8 cellular contexts compared by ENCODE assay signal in genomic region chr14:75986439-75986765, GRCh38. TPM values are rescaled to one million over a fixed set of nuclear protein-coding genes. Genes with fewer than 3 reads are reported as not detected.
DNase-seq lines count a peak whose midpoint lies in the region; ATAC-seq, FAIRE-seq and TF ChIP-seq lines count a peak whose summit lies in the region.

No MANE protein-coding gene starts in this region.

- no peaks in the 10 kb centered on the region for H3K79me2 ChIP-seq in K562 (ENCODE audit: control insufficient read depth, insufficient read depth, low read length)

- H3K9me1 ChIP-seq in K562 (ENCODE audit: control insufficient read depth, insufficient read depth, low read length), result no peaks in the 10 kb centered on the region

- no peak for TF ChIP-seq RAD21 in K562 (CRISPR knock-in tag; conservative IDR thresholded peaks at IDR 0.05 in 1 of 2, IDR thresholded peaks at IDR 0.05 in 1 of 2)

- FAIRE-seq in K562 (lab: Jason Lieb, UNC) (no peak), H54 (lab: Jason Lieb, UNC) (no peak)

- ATAC-seq in K562, result no peak
- ATAC-seq in lower lobe of right lung, result no peak
- ATAC-seq in HG03097 (IDR thresholded peaks at IDR 0.05; ENCODE audit: low FRiP score, unreplicated experiment), result no peak

- DNase-seq in activated naive CD4-positive, alpha-beta T cell treated with anti-CD3 and anti-CD28 coated beads for 36 hours, result no peak
- DNase-seq in activated naive CD4-positive, alpha-beta T cell (lab: John Stamatoyannopoulos, UW), result no peak
- DNase-seq in K562 (ENCODE audit: extremely low read depth in 1 of 4, low spot score in 3 of 4) (no peak), lower lobe of right lung (no peak), tibial nerve (ENCODE audit: low spot score in 2 of 2) (no peak), H54 (ENCODE audit: insufficient read length, low spot score) (no peak), GM10248 (ENCODE audit: extremely low spot score) (no peak)

- H3K9me3 ChIP-seq in K562 (replicated peaks; ENCODE audit: control insufficient read depth, insufficient read depth, low read depth, low read length) (no peaks in the 10 kb centered on the region), lower lobe of right lung (no peaks in the 10 kb centered on the region), tibial nerve (no peaks in the 10 kb centered on the region)

- peaks cover 16% of the 10 kb centered on the region for H3K4me1 Mint-ChIP-seq in activated naive CD4-positive, alpha-beta T cell treated with anti-CD3 and anti-CD28 coated beads for 36 hours (ENCODE audit: low read depth)

- H3K4me3 Mint-ChIP-seq in activated naive CD4-positive, alpha-beta T cell treated with anti-CD3 and anti-CD28 coated beads for 36 hours, result peak overlapping the region; percentile 79

- TF ChIP-seq CTCF in K562 (IDR thresholded peaks at IDR 0.05 in 2 of 3, conservative IDR thresholded peaks at IDR 0.05 in 1 of 3; ENCODE audit: insufficient read depth in 2 of 3, low read depth in 1 of 3, low read length in 3 of 3), result no peak
- TF ChIP-seq CTCF in lower lobe of right lung (IDR thresholded peaks at IDR 0.05), result no peak
- no peak for TF ChIP-seq CTCF in tibial nerve (IDR thresholded peaks at IDR 0.05)
- no peak for TF ChIP-seq CTCF in GM10248 (IDR thresholded peaks at IDR 0.05; ENCODE audit: control extremely low read depth, extremely low read depth, low read depth, missing control alignments)

- H3K27ac Mint-ChIP-seq in activated naive CD4-positive, alpha-beta T cell treated with anti-CD3 and anti-CD28 coated beads for 36 hours, result no peak overlapping the region

- TF ChIP-seq POLR2A in K562 (conservative IDR thresholded peaks at IDR 0.05) (no peak), tibial nerve (IDR thresholded peaks at IDR 0.05) (no peak), H54 (IDR thresholded peaks at IDR 0.05; ENCODE audit: low read depth, low read length) (no peak)

- H3K36me3 ChIP-seq in K562 (ENCODE audit: control insufficient read depth, insufficient read depth, low read length), result no peaks in the 10 kb centered on the region
- H3K36me3 ChIP-seq in lower lobe of right lung, result peaks cover 6% of the 10 kb centered on the region
- peaks cover 0 to 14% (median 0%) of the 10 kb centered on the region in 3 donors for H3K36me3 ChIP-seq in tibial nerve

- H3K4me1 ChIP-seq in K562 (replicated peaks in 1 of 2; ENCODE audit: control insufficient read depth in 2 of 2, insufficient read depth in 2 of 2, low read length in 2 of 2) (peaks cover 4 to 13% of the 10 kb centered on the region in 2 experiments; a peak in 4 of 5 replicates), lower lobe of right lung (peaks cover 34% of the 10 kb centered on the region), tibial nerve (peaks cover 0 to 49% (median 4%) of the 10 kb centered on the region in 4 donors)

- H3K9me3 Mint-ChIP-seq in activated naive CD4-positive, alpha-beta T cell treated with anti-CD3 and anti-CD28 coated beads for 36 hours, result no peaks in the 10 kb centered on the region

- BruUV-seq in K562 (replicated peaks; lab: Mats Ljungman, UMichigan), result no TSS peak

- in situ Hi-C loops in K562 (cut with MboI), result loop anchor here (10.0 kb wide), 1 partner anchor 412 kb away; the partner anchor contains the start of gene FLVCR2

- 0 out of 4 replicates have a peak overlapping the region, but pooled peaks of 1 of the 2 experiments have one; percentile 87 for H3K9ac ChIP-seq in K562 (ENCODE audit: insufficient read depth in 1 of 2, low read depth in 2 of 2, low read length in 2 of 2)

- H3K4me3 ChIP-seq in K562 (peak overlapping the region; percentile 88), lower lobe of right lung (peak overlapping the region; percentile 85), tibial nerve (peak overlapping the region; percentile 80 to 95 (median 88))

- H3K27me3 ChIP-seq in K562 (ENCODE audit: control insufficient read depth in 2 of 2, insufficient read depth in 2 of 2, low read length in 2 of 2) (no peaks in the 10 kb centered on the region), lower lobe of right lung (ENCODE audit: low read depth) (no peaks in the 10 kb centered on the region), tibial nerve (no peaks in the 10 kb centered on the region)

- H3K36me3 Mint-ChIP-seq in activated naive CD4-positive, alpha-beta T cell treated with anti-CD3 and anti-CD28 coated beads for 36 hours (ENCODE audit: low read depth), result no peaks in the 10 kb centered on the region

- CTCF ChIA-PET in activated naive CD4-positive, alpha-beta T cell treated with anti-CD3 and anti-CD28 coated beads for 36 hours (lab: Charles Lee), result interaction anchor here (0.5 to 13.8 kb wide), 2 partner anchors 78 to 191 kb away, joined by 3 to 131 read pairs; no protein-coding TSS in a partner anchor
- CTCF ChIA-PET in K562 (lab: Yijun Ruan, JAX; ENCODE audit: low intra/inter-chr PET ratio), result no interaction called here
- CTCF ChIA-PET in GM10248 (lab: Yijun Ruan, JAX), result interaction anchor here (1.3 to 10.6 kb wide), 4 partner anchors 64 to 401 kb away, joined by 3 to 216 read pairs (median 85); no protein-coding TSS in a partner anchor

- intact Hi-C loops in activated naive CD4-positive, alpha-beta T cell treated with anti-CD3 and anti-CD28 coated beads for 36 hours (cut with micrococcal nuclease), result loop anchor here (10.0 kb wide), 3 partner anchors 562 to 978 kb away; partner anchors contain the start of gene JDP2
- intact Hi-C loops in K562 (cut with micrococcal nuclease) (no loop called here), lower lobe of right lung (cut with DNase I) (no loop called here)

- 21% methylated on average over 6 of the region's 6 CpGs for WGBS in K562 (ENCODE audit: insufficient coverage, low coverage, missing lambda C conversion rate)
- WGBS in tibial nerve, 2 donors, result 18 to 25% methylated on average over 6 of the region's 6 CpGs

- H2AFZ ChIP-seq in K562 (ENCODE audit: low read depth, low read length), result peak overlapping the region; percentile 88

- no peaks in the 10 kb centered on the region for H4K20me1 ChIP-seq in K562 (replicated peaks; ENCODE audit: control insufficient read depth, insufficient read depth, low read length)

- TF ChIP-seq EP300 in K562 (IDR thresholded peaks at IDR 0.05; ENCODE audit: low read length) (no peak), tibial nerve (IDR thresholded peaks at IDR 0.05) (no peak)

- H3K27me3 Mint-ChIP-seq in activated naive CD4-positive, alpha-beta T cell treated with anti-CD3 and anti-CD28 coated beads for 36 hours (ENCODE audit: low read depth), result no peaks in the 10 kb centered on the region

- peak overlapping the region; percentile 83 for H3K4me2 ChIP-seq in K562 (ENCODE audit: insufficient read depth, low read length)

- no peak overlapping the region for H3K27ac ChIP-seq in K562 (ENCODE audit: extremely low read depth, low read depth, low read length)
- H3K27ac ChIP-seq in lower lobe of right lung, result peak overlapping the region; percentile 81
- peak overlapping the region in 2 of 4 donors; percentile 87 to 93 for H3K27ac ChIP-seq in tibial nerve

- POLR2A ChIA-PET in K562 (lab: Yijun Ruan, JAX), result interaction anchor here (0.9 kb wide), 1 partner anchor 238 kb away, joined by 3 read pairs; no protein-coding TSS in a partner anchor
- POLR2A ChIA-PET in GM10248 (lab: Yijun Ruan, JAX), result no interaction called here

TF ChIP-seq in K562, 482 proteins besides CTCF, POLR2A, EP300 and RAD21 (continues in another document):
- TF ChIP-seq HDAC6 (IDR thresholded peaks at IDR 0.05; ENCODE audit: low read depth, low read length) (no peak), RFX1 (IDR thresholded peaks at IDR 0.05) (no peak)

RNA-seq across cellular contexts. Expression of gene IFT43, which starts 0.8 kb away (rescaled TPM):
- total RNA-seq in activated naive CD4-positive, alpha-beta T cell treated with anti-CD3 and anti-CD28 coated beads for 36 hours, result 10 to 100 TPM in 1 of 2 experiments, 1 to 10 TPM in 1; 9.8 to 10.8 TPM
- total RNA-seq in K562 (2011; cell fraction: chromatin; rRNA removed; ENCODE audit: low replicate concordance), result 10.3 and 12.6 TPM in 2 replicates
- 8.6 and 9.0 TPM in 2 replicates for total RNA-seq in K562 (2011; cell fraction: nucleolus; rRNA removed)
- total RNA-seq in K562 (2011; cell fraction: nucleoplasm; rRNA removed), result 6.9 and 17.3 TPM in 2 replicates
- total RNA-seq in K562 (2014; rRNA removed) (4.9 and 7.1 TPM in 2 replicates), K562 (2014; rRNA removed; fragmentation: Illumina TruSeq; extraction: Trizol) (5.9 and 7.1 TPM in 2 replicates), K562 (2015; rRNA removed; fragmentation: Illumina TruSeq; extraction: Trizol) (6.0 and 6.4 TPM in 2 replicates), K562 (2021) (6.8 and 6.9 TPM in 2 replicates), lower lobe of right lung (21.9 TPM), tibial nerve (10 to 100 TPM; 16.2 to 31.4 (median 26.1) TPM)
- polyA plus RNA-seq in K562 (2011; rRNA removed) (9.7 and 12.5 TPM in 2 replicates), K562 (2014; fragmentation: Illumina TruSeq; extraction: Trizol) (5.4 and 8.0 TPM in 2 replicates), K562 (2014; fragmentation: Nextera tagmentation; extraction: Ambion mirVana) (10 to 100 TPM; 10.2 to 12.8 TPM), K562 (2014; rRNA removed) (12.4 and 14.3 TPM in 2 replicates)
- polyA plus RNA-seq in K562 (2011; cell fraction: cytosol; rRNA removed), result 5.2 and 10.4 TPM in 2 replicates
- 14.6 and 17.5 TPM in 2 replicates for polyA plus RNA-seq in K562 (2011; cell fraction: nucleus; rRNA removed)
- 8.4 and 16.1 TPM in 2 replicates for polyA plus RNA-seq in K562 (2012)
- 3.5 and 3.7 TPM in 2 replicates for polyA minus RNA-seq in K562 (2011; rRNA and poly(A)+ RNA removed)
- 2.0 and 4.1 TPM in 2 replicates for polyA minus RNA-seq in K562 (2011; cell fraction: cytosol; rRNA and poly(A)+ RNA removed)
- 5.5 and 9.9 TPM in 2 replicates for polyA minus RNA-seq in K562 (2011; cell fraction: nucleus; rRNA and poly(A)+ RNA removed)

RNA-seq across cellular contexts. Expression of gene TGFB3, which starts 4.6 kb away (rescaled TPM):
- 1 to 10 TPM; 3.6 to 4.4 TPM for total RNA-seq in activated naive CD4-positive, alpha-beta T cell treated with anti-CD3 and anti-CD28 coated beads for 36 hours
- 4.2 and 6.7 TPM in 2 replicates for total RNA-seq in K562 (2011; cell fraction: chromatin; rRNA removed; ENCODE audit: low replicate concordance)
- total RNA-seq in K562 (2011; cell fraction: nucleolus; rRNA removed), result 3.2 and 4.5 TPM in 2 replicates
- total RNA-seq in K562 (2011; cell fraction: nucleoplasm; rRNA removed), result 4.0 and 4.4 TPM in 2 replicates
- total RNA-seq in K562 (2014; rRNA removed), result 0.41 and 0.68 TPM in 2 replicates
- 0.54 and 0.69 TPM in 2 replicates for total RNA-seq in K562 (2014; rRNA removed; fragmentation: Illumina TruSeq; extraction: Trizol)
- 1.2 and 1.3 TPM in 2 replicates for total RNA-seq in K562 (2015; rRNA removed; fragmentation: Illumina TruSeq; extraction: Trizol)
- 1.9 and 2.3 TPM in 2 replicates for total RNA-seq in K562 (2021)
- polyA plus RNA-seq in K562 (2011; rRNA removed), result 1.6 and 2.5 TPM in 2 replicates
- 1.0 and 1.7 TPM in 2 replicates for polyA plus RNA-seq in K562 (2011; cell fraction: cytosol; rRNA removed)
- polyA plus RNA-seq in K562 (2011; cell fraction: nucleus; rRNA removed), result 5.1 and 6.1 TPM in 2 replicates
- polyA plus RNA-seq in K562 (2012), result 0.60 and 0.83 TPM in 2 replicates
- 1.0 and 1.4 TPM in 2 replicates for polyA plus RNA-seq in K562 (2014; fragmentation: Illumina TruSeq; extraction: Trizol)
- polyA plus RNA-seq in K562 (2014; fragmentation: Nextera tagmentation; extraction: Ambion mirVana), result under 1 TPM; 0.39 to 0.43 TPM
- polyA plus RNA-seq in K562 (2014; rRNA removed), result 2.0 TPM in 2 replicates
- polyA minus RNA-seq in K562 (2011; rRNA and poly(A)+ RNA removed), result 1.9 and 2.0 TPM in 2 replicates
- 0.29 and 1.8 TPM in 2 replicates for polyA minus RNA-seq in K562 (2011; cell fraction: cytosol; rRNA and poly(A)+ RNA removed)
- 1.8 and 3.3 TPM in 2 replicates for polyA minus RNA-seq in K562 (2011; cell fraction: nucleus; rRNA and poly(A)+ RNA removed)
- total RNA-seq in lower lobe of right lung, result 15.7 TPM
- total RNA-seq in tibial nerve, result 10 to 100 TPM in 1 of 4 donors, 1 to 10 TPM in 3; 3.1 to 10.0 (median 5.6) TPM
